ENCODE assay signal across 27 cellular contexts in the genomic region with DNA sequence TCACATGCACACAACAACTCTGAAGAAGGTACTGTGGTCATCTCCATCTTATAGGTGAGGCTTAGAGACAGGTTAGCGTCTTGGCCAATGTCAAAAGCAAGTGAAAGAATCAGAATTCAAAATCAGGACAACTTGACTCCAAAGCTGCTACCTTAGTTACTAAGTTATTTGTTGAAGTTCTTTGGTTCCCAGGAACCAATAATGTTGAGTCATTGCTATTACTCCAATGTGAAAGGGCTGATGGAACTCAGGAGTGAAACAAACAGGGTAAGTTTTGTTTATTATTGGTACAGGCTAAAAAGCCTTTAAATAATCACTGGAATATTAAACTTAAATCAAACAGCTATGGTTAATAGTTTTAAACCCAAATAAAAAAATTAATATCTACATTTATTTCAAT.
"Had no signal": no experiment of that assay in that cellular context is flagged by ENCODE, and none has a peak within 500 bp of the region (broad histone marks: within the 10 kb centered on the region; RNA-seq: fewer than 3 reads in every experiment).

No MANE protein-coding gene starts in this region.

- H3K4me1 ChIP-seq: body of pancreas, gastrocnemius medialis, sigmoid colon, transverse colon, uterus had no signal

- H3K27me3 ChIP-seq: body of pancreas, esophagus muscularis mucosa, gastrocnemius medialis, sigmoid colon, transverse colon, uterus had no signal

- H3K4me1 Mint-ChIP-seq: activated CD8-positive, alpha-beta memory T cell treated with anti-CD3 and anti-CD28 coated beads, Interleukin-2, amount 10 ng/mL, durations not matched to agents 7 days and 5 days; activated naive CD4-positive, alpha-beta T cell treated with anti-CD3 and anti-CD28 coated beads, Interleukin-2, amount 10 ng/mL, durations not matched to agents 7 days and 5 days had no signal

- DNase-seq: activated CD4-positive, alpha-beta T cell treated with anti-CD3 and anti-CD28 coated beads, Interleukin-2, amount 10 ng/mL, durations not matched to agents 7 days and 5 days; activated CD4-positive, CD25-positive, alpha-beta regulatory T cell treated with anti-CD3 and anti-CD28 coated beads, Interleukin-2, amount 50 U/mL, for 72 hours; activated CD8-positive, alpha-beta memory T cell treated with anti-CD3 and anti-CD28 coated beads, Interleukin-2, amount 10 ng/mL, durations not matched to agents 7 days and 5 days; activated CD8-positive, alpha-beta T cell treated with anti-CD3 and anti-CD28 coated beads for 36 hours; activated effector memory CD4-positive, alpha-beta T cell treated with anti-CD3 and anti-CD28 coated beads, Interleukin-2, amount 50 U/mL, for 16 hours; activated naive CD4-positive, alpha-beta T cell treated with anti-CD3 and anti-CD28 coated beads, Interleukin-2, amount 10 ng/mL, durations not matched to agents 7 days and 5 days; activated T-cell treated with anti-CD3 and anti-CD28 coated beads for 4 hours; body of pancreas; effector memory CD4-positive, alpha-beta T cell; gastrocnemius medialis; hippocampal formation; left ventricle myocardium superior; mesendoderm; mucosa of descending colon; nephron progenitor cell; occipital lobe; posterior cingulate gyrus; sigmoid colon; stimulated activated CD4-positive, alpha-beta T cell treated with anti-CD3 and anti-CD28 coated beads, Interleukin-15, amount 100 ng/mL, for 24 hours; stimulated activated CD8-positive, alpha-beta memory T cell treated with anti-CD3 and anti-CD28 coated beads, Interleukin-4, amount 100 ng/mL, for 48 hours; stimulated activated naive B cell treated with anti-CD40 and anti-IgM and Interleukin-4, amounts not matched to agents 10 μg/mL and 1 μg/mL and 100 μg/mL, for 72 hours; transverse colon; uterus had no signal

- ATAC-seq: activated CD8-positive, alpha-beta memory T cell treated with anti-CD3 and anti-CD28 coated beads, Interleukin-2, amount 10 ng/mL, durations not matched to agents 7 days and 5 days; activated CD8-positive, alpha-beta T cell treated with anti-CD3 and anti-CD28 coated beads for 36 hours; body of pancreas; gastrocnemius medialis; left ventricle myocardium superior; mucosa of descending colon; stimulated activated naive B cell treated with anti-CD40 and anti-IgM and Interleukin-4, amounts not matched to agents 10 μg/mL and 1 μg/mL and 100 μg/mL, for 72 hours had no signal

- H3K27ac ChIP-seq: body of pancreas, esophagus muscularis mucosa, gastrocnemius medialis, sigmoid colon, transverse colon, uterus, VCaP had no signal

- H3K36me3 Mint-ChIP-seq: activated naive CD4-positive, alpha-beta T cell treated with anti-CD3 and anti-CD28 coated beads, Interleukin-2, amount 10 ng/mL, durations not matched to agents 7 days and 5 days had no signal

- H3K9me3 Mint-ChIP-seq: activated CD4-positive, alpha-beta T cell treated with anti-CD3 and anti-CD28 coated beads, Interleukin-2, amount 10 ng/mL, durations not matched to agents 7 days and 5 days; activated CD8-positive, alpha-beta T cell treated with anti-CD3 and anti-CD28 coated beads for 36 hours; activated naive CD4-positive, alpha-beta T cell treated with anti-CD3 and anti-CD28 coated beads, Interleukin-2, amount 10 ng/mL, durations not matched to agents 7 days and 5 days; nephron progenitor cell; T-helper 2 cell treated with Interferon-gamma antibody and Interleukin-4, amounts not matched to agents 5 μg/mL and 100 μg/mL, for 36 hours had no signal

- H3K27me3 Mint-ChIP-seq: activated CD4-positive, alpha-beta T cell treated with anti-CD3 and anti-CD28 coated beads, Interleukin-2, amount 10 ng/mL, durations not matched to agents 7 days and 5 days; activated CD8-positive, alpha-beta memory T cell treated with anti-CD3 and anti-CD28 coated beads, Interleukin-2, amount 10 ng/mL, durations not matched to agents 7 days and 5 days; activated CD8-positive, alpha-beta T cell treated with anti-CD3 and anti-CD28 coated beads for 36 hours; activated naive CD4-positive, alpha-beta T cell treated with anti-CD3 and anti-CD28 coated beads, Interleukin-2, amount 10 ng/mL, durations not matched to agents 7 days and 5 days; stimulated activated naive B cell treated with anti-CD40 and anti-IgM and Interleukin-4, amounts not matched to agents 10 μg/mL and 1 μg/mL and 100 μg/mL, for 72 hours had no signal

- H3K36me3 ChIP-seq: esophagus muscularis mucosa, gastrocnemius medialis, sigmoid colon, transverse colon, uterus had no signal

- H3K4me3 Mint-ChIP-seq: activated CD4-positive, alpha-beta T cell treated with anti-CD3 and anti-CD28 coated beads, Interleukin-2, amount 10 ng/mL, durations not matched to agents 7 days and 5 days; activated CD8-positive, alpha-beta memory T cell treated with anti-CD3 and anti-CD28 coated beads, Interleukin-2, amount 10 ng/mL, durations not matched to agents 7 days and 5 days; activated CD8-positive, alpha-beta T cell treated with anti-CD3 and anti-CD28 coated beads for 36 hours; activated naive CD4-positive, alpha-beta T cell treated with anti-CD3 and anti-CD28 coated beads, Interleukin-2, amount 10 ng/mL, durations not matched to agents 7 days and 5 days; nephron progenitor cell; stimulated activated naive B cell treated with anti-CD40 and anti-IgM and Interleukin-4, amounts not matched to agents 10 μg/mL and 1 μg/mL and 100 μg/mL, for 72 hours; T-helper 2 cell treated with Interferon-gamma antibody and Interleukin-4, amounts not matched to agents 5 μg/mL and 100 μg/mL, for 36 hours had no signal

- H3K27ac Mint-ChIP-seq: activated CD4-positive, alpha-beta T cell treated with anti-CD3 and anti-CD28 coated beads, Interleukin-2, amount 10 ng/mL, durations not matched to agents 7 days and 5 days; activated CD8-positive, alpha-beta memory T cell treated with anti-CD3 and anti-CD28 coated beads, Interleukin-2, amount 10 ng/mL, durations not matched to agents 7 days and 5 days; activated CD8-positive, alpha-beta T cell treated with anti-CD3 and anti-CD28 coated beads for 36 hours; activated naive CD4-positive, alpha-beta T cell treated with anti-CD3 and anti-CD28 coated beads, Interleukin-2, amount 10 ng/mL, durations not matched to agents 7 days and 5 days; nephron progenitor cell; stimulated activated naive B cell treated with anti-CD40 and anti-IgM and Interleukin-4, amounts not matched to agents 10 μg/mL and 1 μg/mL and 100 μg/mL, for 72 hours; T-helper 2 cell treated with Interferon-gamma antibody and Interleukin-4, amounts not matched to agents 5 μg/mL and 100 μg/mL, for 36 hours had no signal

- H3K4me3 ChIP-seq: body of pancreas, esophagus muscularis mucosa, gastrocnemius medialis, mucosa of descending colon, sigmoid colon, smooth muscle cell, transverse colon, uterus had no signal
